15 cellular contexts compared by ENCODE assay signal in the genomic region with DNA sequence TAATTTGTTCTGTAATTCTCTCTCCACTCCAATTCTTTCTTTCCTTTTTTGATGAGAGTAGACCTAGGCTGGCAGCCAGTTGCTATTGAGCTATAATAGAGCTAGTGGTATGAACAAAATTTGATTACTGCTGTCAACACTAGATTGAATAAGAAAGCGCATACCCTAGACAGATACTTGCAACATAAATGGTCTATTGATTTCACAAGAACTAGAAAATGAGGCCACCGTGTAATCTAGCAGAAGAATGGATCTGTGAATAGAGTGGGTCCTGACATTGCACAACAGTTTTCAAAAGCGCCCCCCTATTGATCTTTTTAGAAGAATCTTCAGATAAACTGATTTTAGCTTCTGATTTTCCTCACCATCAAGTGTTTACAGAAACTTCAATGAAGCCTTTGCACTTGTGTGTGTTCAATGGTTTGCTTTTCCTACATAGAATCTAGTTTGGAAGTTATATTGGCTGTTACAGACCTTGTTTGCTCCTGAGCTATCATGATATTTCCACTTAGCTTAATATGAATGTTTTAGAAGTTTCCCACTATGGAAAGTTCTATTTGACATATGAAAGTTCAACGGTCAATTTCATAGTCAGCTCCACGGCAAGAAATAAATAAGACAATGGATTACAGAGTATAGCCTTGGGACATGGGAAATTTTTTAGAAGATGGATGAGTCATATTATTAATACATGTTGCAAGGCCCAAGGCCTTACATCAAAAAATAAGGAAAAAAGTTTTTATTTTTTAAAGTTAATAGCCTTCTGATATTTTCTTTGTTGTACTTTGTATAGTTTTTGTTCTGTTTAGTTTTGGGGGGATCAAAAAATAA. TPM values are rescaled to one million over a fixed set of nuclear protein-coding genes. Genes with fewer than 3 reads are reported as not detected.
DNase-seq lines count a peak whose midpoint lies in the region; ATAC-seq, FAIRE-seq and TF ChIP-seq lines count a peak whose summit lies in the region.
"Had no signal": no experiment of that assay in that cellular context is flagged by ENCODE, and none has a peak within 500 bp of the region (broad histone marks: within the 10 kb centered on the region; RNA-seq: fewer than 3 reads in every experiment).

No MANE protein-coding gene starts in this region.

- POLR2A ChIA-PET in A549 (lab: Yijun Ruan, JAX): no interaction called here

- TF ChIP-seq POLR2A in A549 (IDR thresholded peaks at IDR 0.05; ENCODE audit: low read length): no peak

- DNase-seq in A549 (ENCODE audit: low read depth in 1 of 2, low spot score in 1 of 2) (peak in 1 of 2 experiments; percentile 37), cardiac fibroblast (ENCODE audit: low read depth in 2 of 2) (peak; percentile 42 to 70), memory B cell (ENCODE audit: low spot score in 2 of 2) (no peak), posterior cingulate gyrus (no peak), DMS79 (lab: John Stamatoyannopoulos, UW) (no peak), NCI-H146 (lab: John Stamatoyannopoulos, UW) (no peak)
- no peak for DNase-seq in activated CD8-positive, alpha-beta memory T cell treated with anti-CD3 and anti-CD28 coated beads, Interleukin-2, amount 10 ng/mL, durations not matched to agents 7 days and 5 days
- DNase-seq: BE2C, H9, left cardiac atrium, NCI-H524, T-helper 1 cell had no signal

- no peak for TF ChIP-seq RAD21 in A549 (conservative IDR thresholded peaks at IDR 0.05 in 1 of 2, IDR thresholded peaks at IDR 0.05 in 1 of 2)

- peak overlapping the region; percentile 71 for H3K4me2 ChIP-seq in A549

- H3K4me3 ChIP-seq in A549: no peak overlapping the region
- H3K4me3 ChIP-seq in cardiac fibroblast (replicated peaks in 1 of 2; ENCODE audit: low read depth in 2 of 2, low read length in 2 of 2): no peak overlapping the region

- TF ChIP-seq CTCF in A549 (IDR thresholded peaks at IDR 0.05) (no peak), cardiac fibroblast (IDR thresholded peaks at IDR 0.05; ENCODE audit: low read depth, low read length) (no peak)

- ATAC-seq in A549 (peak in 1 of 2 experiments; percentile 36; a peak in 1 of 6 replicates), memory B cell (ENCODE audit: low read depth) (no peak)
- no peak for ATAC-seq in activated CD8-positive, alpha-beta memory T cell treated with anti-CD3 and anti-CD28 coated beads, Interleukin-2, amount 10 ng/mL, durations not matched to agents 7 days and 5 days
- ATAC-seq: esophagus mucosa had no signal

- 48% methylated on average over 5 of the region's 5 CpGs for WGBS in A549 (ENCODE audit: missing lambda C conversion rate)

- CTCF ChIA-PET in A549 (lab: Yijun Ruan, JAX): no interaction called here
- CTCF ChIA-PET in activated CD8-positive, alpha-beta memory T cell treated with anti-CD3 and anti-CD28 coated beads, Interleukin-2, amount 10 ng/mL, durations not matched to agents 7 days and 5 days (lab: Charles Lee): interaction anchor here (1.0 kb wide), 1 partner anchor 141 kb away, joined by 3 read pairs; no protein-coding TSS in a partner anchor

- TF ChIP-seq EP300 in A549 (IDR thresholded peaks at IDR 0.05): no peak

- peak overlapping the region; percentile 75 to 84 for H3K27ac ChIP-seq in A549

- H3K9me3 ChIP-seq in A549: no peaks in the 10 kb centered on the region
- H3K9me3 ChIP-seq: BE2C had no signal

- peaks cover 59 to 77% (median 64%) of the 10 kb centered on the region in 3 donors for H3K4me1 Mint-ChIP-seq in IgD-negative memory B cell
- H3K4me1 Mint-ChIP-seq in memory B cell: peaks cover 73% of the 10 kb centered on the region
- H3K4me1 Mint-ChIP-seq in activated CD8-positive, alpha-beta memory T cell treated with anti-CD3 and anti-CD28 coated beads, Interleukin-2, amount 10 ng/mL, durations not matched to agents 7 days and 5 days: peaks cover 58% of the 10 kb centered on the region

- H3K27me3 Mint-ChIP-seq in IgD-negative memory B cell: no peaks in the 10 kb centered on the region
- H3K27me3 Mint-ChIP-seq in memory B cell: no peaks in the 10 kb centered on the region
- no peaks in the 10 kb centered on the region for H3K27me3 Mint-ChIP-seq in activated CD8-positive, alpha-beta memory T cell treated with anti-CD3 and anti-CD28 coated beads, Interleukin-2, amount 10 ng/mL, durations not matched to agents 7 days and 5 days

- H3K36me3 Mint-ChIP-seq in IgD-negative memory B cell (no peaks in the 10 kb centered on the region), memory B cell (no peaks in the 10 kb centered on the region)
- H3K36me3 Mint-ChIP-seq in activated CD8-positive, alpha-beta memory T cell treated with anti-CD3 and anti-CD28 coated beads, Interleukin-2, amount 10 ng/mL, durations not matched to agents 7 days and 5 days: peaks cover 12% of the 10 kb centered on the region

- H3K4me3 Mint-ChIP-seq in IgD-negative memory B cell: peak overlapping the region in 3 of 4 donors; percentile 40 to 85 (median 69)
- no peak overlapping the region for H3K4me3 Mint-ChIP-seq in memory B cell
- H3K4me3 Mint-ChIP-seq in activated CD8-positive, alpha-beta memory T cell treated with anti-CD3 and anti-CD28 coated beads, Interleukin-2, amount 10 ng/mL, durations not matched to agents 7 days and 5 days: no peak overlapping the region
- H3K4me3 Mint-ChIP-seq: H9 had no signal

- H3K9me3 Mint-ChIP-seq in IgD-negative memory B cell: no peaks in the 10 kb centered on the region
- no peaks in the 10 kb centered on the region for H3K9me3 Mint-ChIP-seq in memory B cell
- no peaks in the 10 kb centered on the region for H3K9me3 Mint-ChIP-seq in activated CD8-positive, alpha-beta memory T cell treated with anti-CD3 and anti-CD28 coated beads, Interleukin-2, amount 10 ng/mL, durations not matched to agents 7 days and 5 days (ENCODE audit: low read depth)
- H3K9me3 Mint-ChIP-seq: H9 had no signal

- H3K27ac Mint-ChIP-seq in IgD-negative memory B cell: peak overlapping the region in 2 of 3 donors; percentile 2 to 68
- peak overlapping the region; percentile 93 for H3K27ac Mint-ChIP-seq in memory B cell
- no peak overlapping the region for H3K27ac Mint-ChIP-seq in activated CD8-positive, alpha-beta memory T cell treated with anti-CD3 and anti-CD28 coated beads, Interleukin-2, amount 10 ng/mL, durations not matched to agents 7 days and 5 days
- H3K27ac Mint-ChIP-seq: H9 had no signal

- intact Hi-C loops in posterior cingulate gyrus (cut with DNase I): no loop called here

- FAIRE-seq in A549 (lab: Jason Lieb, UNC): no peak
- FAIRE-seq: astrocyte had no signal

- H3K4me1 ChIP-seq in A549: peaks cover 62% of the 10 kb centered on the region
- H3K4me1 ChIP-seq: BE2C had no signal

TF ChIP-seq in A549, 52 proteins besides CTCF, POLR2A, EP300 and RAD21 (continues in another document):
- TF ChIP-seq ZC3H11A (IDR thresholded peaks at IDR 0.05): no peak
- TF ChIP-seq GATA3 (IDR thresholded peaks at IDR 0.05; ENCODE audit: borderline replicate concordance): no peak
- no peak for TF ChIP-seq PHF8 (IDR thresholded peaks at IDR 0.05; ENCODE audit: borderline replicate concordance, low read depth)
- no peak for TF ChIP-seq ESRRA (IDR thresholded peaks at IDR 0.05; ENCODE audit: borderline replicate concordance, low read length)
- TF ChIP-seq, protein P1, sequence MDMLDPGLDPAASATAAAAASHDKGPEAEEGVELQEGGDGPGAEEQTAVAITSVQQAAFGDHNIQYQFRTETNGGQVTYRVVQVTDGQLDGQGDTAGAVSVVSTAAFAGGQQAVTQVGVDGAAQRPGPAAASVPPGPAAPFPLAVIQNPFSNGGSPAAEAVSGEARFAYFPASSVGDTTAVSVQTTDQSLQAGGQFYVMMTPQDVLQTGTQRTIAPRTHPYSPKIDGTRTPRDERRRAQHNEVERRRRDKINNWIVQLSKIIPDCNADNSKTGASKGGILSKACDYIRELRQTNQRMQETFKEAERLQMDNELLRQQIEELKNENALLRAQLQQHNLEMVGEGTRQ (IDR thresholded peaks at IDR 0.05): no peak
- TF ChIP-seq FOSB (CRISPR knock-in tag; IDR thresholded peaks at IDR 0.05): no peak
- no peak for TF ChIP-seq RCOR1 (IDR thresholded peaks at IDR 0.05; ENCODE audit: low read depth, low read length)
- no peak for TF ChIP-seq ZSCAN20 (CRISPR knock-in tag; IDR thresholded peaks at IDR 0.05)
- TF ChIP-seq NPAS2 (CRISPR knock-in tag; IDR thresholded peaks at IDR 0.05; ENCODE audit: borderline replicate concordance): no peak
- TF ChIP-seq FOSL2 (IDR thresholded peaks at IDR 0.05): peak; percentile 17; the same call in 1 of the 2 replicates
- peak; percentile 87 for TF ChIP-seq FOSL2 (CRISPR knock-in tag; IDR thresholded peaks at IDR 0.05)
- TF ChIP-seq, protein P2, sequence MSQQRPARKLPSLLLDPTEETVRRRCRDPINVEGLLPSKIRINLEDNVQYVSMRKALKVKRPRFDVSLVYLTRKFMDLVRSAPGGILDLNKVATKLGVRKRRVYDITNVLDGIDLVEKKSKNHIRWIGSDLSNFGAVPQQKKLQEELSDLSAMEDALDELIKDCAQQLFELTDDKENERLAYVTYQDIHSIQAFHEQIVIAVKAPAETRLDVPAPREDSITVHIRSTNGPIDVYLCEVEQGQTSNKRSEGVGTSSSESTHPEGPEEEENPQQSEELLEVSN (IDR thresholded peaks at IDR 0.05; ENCODE audit: borderline replicate concordance, low read depth): no peak
- no peak for TF ChIP-seq HOXB5 (CRISPR knock-in tag; IDR thresholded peaks at IDR 0.05)
- TF ChIP-seq RNF2 (IDR thresholded peaks at IDR 0.05; ENCODE audit: borderline replicate concordance, low read depth): no peak
- peak; percentile 9 to 36; a peak in 1 of 4 replicates for TF ChIP-seq CEBPB (IDR thresholded peaks at IDR 0.05)
- no peak for TF ChIP-seq POLR2AphosphoS2 (conservative IDR thresholded peaks at IDR 0.05; ENCODE audit: low read length)
- TF ChIP-seq HOXA7 (CRISPR knock-in tag; IDR thresholded peaks at IDR 0.05): no peak
- TF ChIP-seq RFX5 (IDR thresholded peaks at IDR 0.05): no peak
- no peak for TF ChIP-seq CBX2 (IDR thresholded peaks at IDR 0.05; ENCODE audit: borderline replicate concordance, low read depth)
- TF ChIP-seq MAFK (IDR thresholded peaks at IDR 0.05; ENCODE audit: partially characterized antibody): no peak
- no peak for TF ChIP-seq EHMT2 (IDR thresholded peaks at IDR 0.05; ENCODE audit: low read depth)
- TF ChIP-seq EHF (CRISPR knock-in tag; IDR thresholded peaks at IDR 0.05): no peak
- no peak for TF ChIP-seq CHD2 (IDR thresholded peaks at IDR 0.05; ENCODE audit: low read length, partially characterized antibody)
- TF ChIP-seq JUNB (IDR thresholded peaks at IDR 0.05): peak; percentile 43; the same call in 1 of the 2 replicates

RNA-seq across cellular contexts. Expression of a gene that starts 55.6 kb away (rescaled TPM):
- polyA plus RNA-seq in A549 (2011; rRNA removed): 20.8 and 30.6 TPM in 2 replicates
- 3.5 TPM in 2 replicates for polyA plus RNA-seq in A549 (2012; cell fraction: cytosol; rRNA removed)
- polyA plus RNA-seq in A549 (2012; cell fraction: nucleus; rRNA removed): 5.8 and 9.8 TPM in 2 replicates
- polyA plus RNA-seq in A549 (2017; fragmentation: RNase III; extraction: RNeasy Plus Mini Kit Qiagen cat#74134 plus additional on column Dnase treatment): 10.6 to 11.3 TPM (median 11.2 TPM) in 3 replicates
- polyA minus RNA-seq in A549 (2011; rRNA and poly(A)+ RNA removed): 34.9 and 37.7 TPM in 2 replicates
- 76.7 TPM for polyA plus RNA-seq in IgD-negative memory B cell
- total RNA-seq in activated CD8-positive, alpha-beta memory T cell treated with anti-CD3 and anti-CD28 coated beads, Interleukin-2, amount 10 ng/mL, durations not matched to agents 7 days and 5 days: 100 to 1,000 TPM; 102 to 195 TPM

Comparison
In these comparisons a context has a peak if more than half of its experiments do, and no peak if none do; other contexts are left out.
1. DNase-seq: peak in cardiac fibroblast (2 of 2); none in memory B cell (0 of 2), posterior cingulate gyrus (0 of 10), DMS79 (single experiment), NCI-H146 (single experiment) and activated CD8-positive, alpha-beta memory T cell treated with anti-CD3 and anti-CD28 coated beads, Interleukin-2, amount 10 ng/mL, durations not matched to agents 7 days and 5 days (single experiment).
2. H3K4me3 Mint-ChIP-seq: peak in IgD-negative memory B cell (3 of 4); none in memory B cell (single experiment) and activated CD8-positive, alpha-beta memory T cell treated with anti-CD3 and anti-CD28 coated beads, Interleukin-2, amount 10 ng/mL, durations not matched to agents 7 days and 5 days (single experiment).